ENCODE assay signal across 24 cellular contexts in genomic region chr17:7208027-7208571, GRCh38. TPM values are rescaled to one million over a fixed set of nuclear protein-coding genes. Genes with fewer than 3 reads are reported as not detected.
DNase-seq lines count a peak whose midpoint lies in the region; ATAC-seq and TF ChIP-seq lines count a peak whose summit lies in the region.
"Had no signal": no experiment of that assay in that cellular context is flagged by ENCODE, and none has a peak within 500 bp of the region (broad histone marks: within the 10 kb centered on the region; RNA-seq: fewer than 3 reads in every experiment).

No MANE protein-coding gene starts in this region.

- TF ChIP-seq EP300 in neural cell (conservative IDR thresholded peaks at IDR 0.05; ENCODE audit: poor library complexity, severe bottlenecking): no peak

- H3F3A ChIP-seq in neural cell (ENCODE audit: insufficient read depth, low read length, poor library complexity, severe bottlenecking): no peaks in the 10 kb centered on the region

- H3K36me3 ChIP-seq in iPS DF 6.9 (ENCODE audit: control insufficient read depth, insufficient read depth, low read length) (peaks cover 8% of the 10 kb centered on the region; the same call in 1 of the 2 replicates), neural cell (ENCODE audit: insufficient read depth, low read length) (no peaks in the 10 kb centered on the region)

- TF ChIP-seq RAD21 in neural cell (conservative IDR thresholded peaks at IDR 0.05): no peak

- H3K4me2 ChIP-seq in neural cell (ENCODE audit: low read length): no peak overlapping the region

- no peak for TF ChIP-seq CTCF in neural cell (IDR thresholded peaks at IDR 0.05; ENCODE audit: poor library complexity, severe bottlenecking)
- no peak for TF ChIP-seq CTCF in GM13977 (IDR thresholded peaks at IDR 0.05; ENCODE audit: extremely low read depth, insufficient read depth, missing control alignments)

- H2AFZ ChIP-seq in neural cell (ENCODE audit: low read depth, low read length): no peak overlapping the region

- H3K4me3 ChIP-seq in iPS DF 6.9 (ENCODE audit: low read length) (peak overlapping the region; percentile 14; the same call in 1 of the 2 replicates), neural cell (ENCODE audit: low read length) (peak overlapping the region; percentile 13)
- H3K4me3 ChIP-seq: coronary artery, gastroesophageal sphincter, SK-N-MC had no signal

- H3K9me3 ChIP-seq in T-helper 17 cell (ENCODE audit: control insufficient read depth, low read length, poor library complexity, severe bottlenecking): no peaks in the 10 kb centered on the region
- H3K9me3 ChIP-seq in iPS DF 6.9 (ENCODE audit: control insufficient read depth, insufficient read depth, low read length): no peaks in the 10 kb centered on the region
- no peaks in the 10 kb centered on the region for H3K9me3 ChIP-seq in neural cell (ENCODE audit: low read length)
- H3K9me3 ChIP-seq: gastroesophageal sphincter had no signal

- no peaks in the 10 kb centered on the region for H4K20me1 ChIP-seq in neural cell (ENCODE audit: insufficient read depth)

- H3K27ac Mint-ChIP-seq in T-helper 17 cell: peak overlapping the region; percentile 100
- H3K27ac Mint-ChIP-seq in stimulated activated naive B cell treated with anti-CD40 and anti-IgM and Interleukin-4, amounts not matched to agents 10 μg/mL and 1 μg/mL and 100 μg/mL, for 72 hours: no peak overlapping the region
- H3K27ac Mint-ChIP-seq: activated naive CD4-positive, alpha-beta T cell treated with anti-CD3 and anti-CD28 coated beads for 36 hours had no signal

- H3K4me1 Mint-ChIP-seq in T-helper 17 cell: peaks cover 50% of the 10 kb centered on the region
- H3K4me1 Mint-ChIP-seq in stimulated activated naive B cell treated with anti-CD40 and anti-IgM and Interleukin-4, amounts not matched to agents 10 μg/mL and 1 μg/mL and 100 μg/mL, for 72 hours: peaks cover 26% of the 10 kb centered on the region in 2 donors

- H3K4me3 Mint-ChIP-seq in T-helper 17 cell: no peak overlapping the region
- no peak overlapping the region for H3K4me3 Mint-ChIP-seq in stimulated activated naive B cell treated with anti-CD40 and anti-IgM and Interleukin-4, amounts not matched to agents 10 μg/mL and 1 μg/mL and 100 μg/mL, for 72 hours
- H3K4me3 Mint-ChIP-seq: activated naive CD4-positive, alpha-beta T cell treated with anti-CD3 and anti-CD28 coated beads for 36 hours had no signal

- H3K4me1 ChIP-seq in iPS DF 6.9 (ENCODE audit: control insufficient read depth, insufficient read depth, low read length): peaks cover 17% of the 10 kb centered on the region

- H3K9ac ChIP-seq in neural cell (ENCODE audit: low read length): peak overlapping the region; percentile 29

- H3K27ac ChIP-seq in iPS DF 6.9 (ENCODE audit: low read length): no peak overlapping the region
- H3K27ac ChIP-seq in neural cell (ENCODE audit: low read length): peak overlapping the region; percentile 20
- H3K27ac ChIP-seq: coronary artery, HL-60, SK-N-MC had no signal

- H3K27me3 ChIP-seq in iPS DF 6.9 (ENCODE audit: control insufficient read depth, insufficient read depth, low read length) (no peaks in the 10 kb centered on the region), neural cell (ENCODE audit: insufficient read depth, low read depth, low read length) (no peaks in the 10 kb centered on the region)
- H3K27me3 ChIP-seq: gastroesophageal sphincter had no signal

- H3K9me2 ChIP-seq in neural cell (ENCODE audit: insufficient read depth, low read length): no peaks in the 10 kb centered on the region

- H3K79me2 ChIP-seq in neural cell (replicated peaks; ENCODE audit: insufficient read depth, low read length): peaks cover 60% of the 10 kb centered on the region

- WGBS in iPS DF 6.9 (ENCODE audit: insufficient coverage, insufficient read length): no CpG with 5 or more reads among the region's 21 CpGs

- no peaks in the 10 kb centered on the region for H3K36me3 Mint-ChIP-seq in T-helper 17 cell (ENCODE audit: low read depth)
- H3K36me3 Mint-ChIP-seq in stimulated activated naive B cell treated with anti-CD40 and anti-IgM and Interleukin-4, amounts not matched to agents 10 μg/mL and 1 μg/mL and 100 μg/mL, for 72 hours: peaks cover 0 to 3% of the 10 kb centered on the region in 2 donors

- in situ Hi-C loops in G401 (cut with HindIII; ENCODE audit: low sequenced_read_pairs) (no loop called here), GM13977 (cut with MboI; ENCODE audit: low pct_unique_long_range_greater_than_20kb, low sequenced_read_pairs, unreplicated experiment) (no loop called here)

- no peaks in the 10 kb centered on the region for H3K9me3 Mint-ChIP-seq in stimulated activated naive B cell treated with anti-CD40 and anti-IgM and Interleukin-4, amounts not matched to agents 10 μg/mL and 1 μg/mL and 100 μg/mL, for 72 hours
- H3K9me3 Mint-ChIP-seq: activated naive CD4-positive, alpha-beta T cell treated with anti-CD3 and anti-CD28 coated beads for 36 hours had no signal

- DNase-seq in G401 (ENCODE audit: low spot score): peak; percentile 54
- no peak for DNase-seq in T-helper 17 cell
- DNase-seq in iPS DF 6.9 (ENCODE audit: low read depth, low spot score): no peak
- no peak for DNase-seq in stimulated activated CD4-positive, alpha-beta T cell treated with anti-CD3 and anti-CD28 coated beads, Interleukin-4, amount 100 ng/mL, for 24 hours
- no peak for DNase-seq in stimulated activated naive B cell treated with anti-CD40 and anti-IgM and Interleukin-4, amounts not matched to agents 10 μg/mL and 1 μg/mL and 100 μg/mL, for 72 hours
- no peak for DNase-seq in GM13977 (ENCODE audit: low spot score)
- DNase-seq: activated CD4-positive, alpha-beta T cell treated with anti-CD3 and anti-CD28 coated beads for 48 hours; activated CD8-positive, alpha-beta memory T cell treated with anti-CD3 and anti-CD28 coated beads, Interleukin-2, amount 50 U/mL, for 48 hours; activated naive CD4-positive, alpha-beta T cell treated with anti-CD3 and anti-CD28 coated beads for 36 hours; COR-L47; erythroblast; KG1; kidney; NCI-H2081; NCI-H524 treated with DMSO at 0.1 percent for 48 hours; PC-3; stimulated activated CD4-positive, alpha-beta T cell treated with anti-CD3 and anti-CD28 coated beads, Interleukin-4, amount 100 ng/mL, for 4 hours; stimulated activated CD8-positive, alpha-beta memory T cell treated with anti-CD3 and anti-CD28 coated beads, Interleukin-4, amount 100 ng/mL, for 48 hours had no signal

- H3K27me3 Mint-ChIP-seq in T-helper 17 cell: peaks cover 8% of the 10 kb centered on the region
- H3K27me3 Mint-ChIP-seq in stimulated activated naive B cell treated with anti-CD40 and anti-IgM and Interleukin-4, amounts not matched to agents 10 μg/mL and 1 μg/mL and 100 μg/mL, for 72 hours: peaks cover 0 to 18% of the 10 kb centered on the region in 2 donors

- no peak for ATAC-seq in T-helper 17 cell
- no peak for ATAC-seq in HG03571 (IDR thresholded peaks at IDR 0.05; ENCODE audit: unreplicated experiment)
- ATAC-seq in stimulated activated naive B cell treated with anti-CD40 and anti-IgM and Interleukin-4, amounts not matched to agents 10 μg/mL and 1 μg/mL and 100 μg/mL, for 72 hours (replicated peaks): no peak
- ATAC-seq: gastroesophageal sphincter, PC-3 had no signal

TF ChIP-seq in neural cell, 6 proteins besides CTCF, POLR2A, EP300 and RAD21:
- TF ChIP-seq EZH2 (IDR thresholded peaks at IDR 0.05; ENCODE audit: borderline replicate concordance, insufficient read depth, low read length, poor library complexity, severe bottlenecking): no peak
TF ChIP-seq in neural cell: peak in this region for 0.

RNA-seq across cellular contexts. Expression of gene DLG4, which starts 11.5 kb away (rescaled TPM):
- total RNA-seq in G401 (2014; rRNA removed; shearing (Covaris generic)): 15.5 and 18.8 TPM in 2 replicates
- 10 to 100 TPM in 1 of 2 donors, 1 to 10 TPM in 1; 9.8 to 16.1 TPM for total RNA-seq in T-helper 17 cell
- polyA plus RNA-seq in neural cell: 126 and 145 TPM in 2 replicates
- 124 and 136 TPM in 2 replicates for polyA minus RNA-seq in neural cell

RNA-seq across cellular contexts. Expression of gene ACADVL, which starts 11.6 kb away (rescaled TPM):
- total RNA-seq in G401 (2014; rRNA removed; shearing (Covaris generic)): 399 and 405 TPM in 2 replicates
- total RNA-seq in T-helper 17 cell: 100 to 1,000 TPM; 268 to 279 TPM
- polyA plus RNA-seq in neural cell: 397 and 483 TPM in 2 replicates
- 81.0 and 90.6 TPM in 2 replicates for polyA minus RNA-seq in neural cell

RNA-seq across cellular contexts. Expression of gene DVL2, which starts 26.2 kb away (rescaled TPM):
- 89.9 and 99.0 TPM in 2 replicates for total RNA-seq in G401 (2014; rRNA removed; shearing (Covaris generic))
- total RNA-seq in T-helper 17 cell: 10 to 100 TPM; 37.0 to 46.9 TPM
- polyA plus RNA-seq in neural cell: 41.1 and 59.2 TPM in 2 replicates
- 84.3 and 92.8 TPM in 2 replicates for polyA minus RNA-seq in neural cell

RNA-seq across cellular contexts. Expression of gene ASGR1, which starts 28.9 kb away (rescaled TPM):
- 3.3 and 7.1 TPM in 2 replicates for total RNA-seq in G401 (2014; rRNA removed; shearing (Covaris generic))
- under 1 TPM; 0.42 to 0.92 TPM for total RNA-seq in T-helper 17 cell
- polyA plus RNA-seq in neural cell: 75.6 and 80.2 TPM in 2 replicates
- polyA minus RNA-seq in neural cell: 24.5 and 34.3 TPM in 2 replicates

RNA-seq across cellular contexts. Expression of gene PHF23, which starts 31.2 kb away (rescaled TPM):
- total RNA-seq in G401 (2014; rRNA removed; shearing (Covaris generic)): 113 and 121 TPM in 2 replicates
- total RNA-seq in T-helper 17 cell: 10 to 100 TPM; 19.2 to 23.2 TPM
- polyA plus RNA-seq in neural cell: 55.7 and 60.3 TPM in 2 replicates
- 53.1 and 54.8 TPM in 2 replicates for polyA minus RNA-seq in neural cell
